1 cellular context compared by ENCODE assay signal in genomic region chr12:53561590-53561953, GRCh38.
TF ChIP-seq lines count a peak whose summit lies in the region.

No MANE protein-coding gene starts in this region.

TF ChIP-seq in SK-N-SH, 30 proteins besides CTCF, POLR2A, EP300 and RAD21 (continued from another document):
- TF ChIP-seq POLR2AphosphoS5 (IDR thresholded peaks at IDR 0.05; ENCODE audit: low read depth, low read length) (peak; percentile 63; the same call in 1 of the 2 replicates), SIN3A (IDR thresholded peaks at IDR 0.05; ENCODE audit: borderline replicate concordance, low read depth, low read length) (peak; percentile 26; the same call in 1 of the 2 replicates), REST (IDR thresholded peaks at IDR 0.05; ENCODE audit: low read depth, low read length) (no peak), SMC3 (IDR thresholded peaks at IDR 0.05; ENCODE audit: low read depth, low read length) (no peak), TAF1 (IDR thresholded peaks at IDR 0.05; ENCODE audit: borderline replicate concordance, low read depth, low read length) (no peak), MAX (IDR thresholded peaks at IDR 0.05; ENCODE audit: low read depth) (peak; percentile 56; the same call in 1 of the 2 replicates), FOSL2 (IDR thresholded peaks at IDR 0.05; ENCODE audit: borderline replicate concordance, low read depth) (peak; percentile 96), TEAD4 (IDR thresholded peaks at IDR 0.05; ENCODE audit: borderline replicate concordance, insufficient read depth) (peak; percentile 67; the same call in 1 of the 2 replicates), RCOR1 (IDR thresholded peaks at IDR 0.05; ENCODE audit: low read length) (no peak), FOXJ3 (CRISPR knock-in tag; IDR thresholded peaks at IDR 0.05) (no peak)
TF ChIP-seq in SK-N-SH: peak in this region for 8.
